9 cellular contexts compared by ENCODE assay signal in genomic region chr22:46561435-46561905, GRCh38. TPM values are rescaled to one million over a fixed set of nuclear protein-coding genes. Genes with fewer than 3 reads are reported as not detected.
DNase-seq lines count a peak whose midpoint lies in the region; ATAC-seq, FAIRE-seq and TF ChIP-seq lines count a peak whose summit lies in the region.
"Had no signal": no experiment of that assay in that cellular context is flagged by ENCODE, and none has a peak within 500 bp of the region (broad histone marks: within the 10 kb centered on the region; RNA-seq: fewer than 3 reads in every experiment).

No MANE protein-coding gene starts in this region.

- peak overlapping the region; percentile 45 for H3K4me2 ChIP-seq in HepG2 (ENCODE audit: low read depth, low read length)

- no peaks in the 10 kb centered on the region for H3K27me3 ChIP-seq in HepG2 (ENCODE audit: control insufficient read depth in 1 of 2, insufficient read depth in 2 of 2, low read length in 2 of 2)
- H3K27me3 ChIP-seq in CD4-positive, alpha-beta T cell (ENCODE audit: control insufficient read depth, insufficient read depth, low read length): no peaks in the 10 kb centered on the region

- intact Hi-C loops in HepG2 (cut with micrococcal nuclease; ENCODE audit: unreplicated experiment): loop anchor here (5.0 kb wide), 1 partner anchor 76 kb away; no protein-coding TSS in a partner anchor
- intact Hi-C loops in CD4-positive, alpha-beta T cell (cut with DNase I, micrococcal nuclease): loop anchor here in 1 of 2 experiments (5.0 kb wide), 1 partner anchor 126 kb away; no protein-coding TSS in a partner anchor

- H3K79me2 ChIP-seq in HepG2 (ENCODE audit: insufficient read depth, low read length): no peaks in the 10 kb centered on the region

- 25% methylated on average over 3 of the region's 5 CpGs for WGBS in HepG2 (ENCODE audit: low lambda C conversion rate)

- TF ChIP-seq RAD21 in HepG2 (CRISPR knock-in tag; IDR thresholded peaks at IDR 0.05): no peak

- H3K4me1 Mint-ChIP-seq in CD4-positive, alpha-beta T cell (ENCODE audit: low read depth): peaks cover 9% of the 10 kb centered on the region

- FAIRE-seq in HTR-8/SVneo (lab: Jason Lieb, UNC): peak; percentile 16
- peak; percentile 40 for FAIRE-seq in HepG2 (lab: Jason Lieb, UNC)

- no peaks in the 10 kb centered on the region for H3K9me3 ChIP-seq in HepG2 (ENCODE audit: low read length)
- no peaks in the 10 kb centered on the region for H3K9me3 ChIP-seq in CD4-positive, alpha-beta T cell (ENCODE audit: control insufficient read depth, low read length)

- no peak overlapping the region for H3K9ac ChIP-seq in HepG2 (ENCODE audit: insufficient read depth, low read depth, low read length)

- POLR2A ChIA-PET in HepG2 (lab: Yijun Ruan, JAX): interaction anchor here (0.6 to 1.6 kb wide), 6 partner anchors 14 to 245 kb away, joined by 3 to 11 read pairs (median 3); no protein-coding TSS in a partner anchor
- POLR2A ChIA-PET in CD4-positive, alpha-beta T cell (lab: Charles Lee): no interaction called here

- CTCF ChIA-PET in HepG2 (lab: Yijun Ruan, JAX; ENCODE audit: low intra/inter-chr PET ratio, low total read pairs): no interaction called here
- CTCF ChIA-PET in CD4-positive, alpha-beta T cell (lab: Charles Lee): no interaction called here

- no peak overlapping the region for H3K27ac Mint-ChIP-seq in CD4-positive, alpha-beta T cell
- H3K27ac Mint-ChIP-seq: activated naive CD4-positive, alpha-beta T cell treated with anti-CD3 and anti-CD28 coated beads, Interleukin-2, amount 50 U/mL, for 24 hours had no signal

- H3K4me1 ChIP-seq in HepG2 (ENCODE audit: insufficient read depth, low read length): peaks cover 27% of the 10 kb centered on the region

- no TSS peak for BruUV-seq in HepG2 (replicated peaks; lab: Mats Ljungman, UMichigan)

- H3K9me3 Mint-ChIP-seq in CD4-positive, alpha-beta T cell: peaks cover 3% of the 10 kb centered on the region
- H3K9me3 Mint-ChIP-seq: activated naive CD4-positive, alpha-beta T cell treated with anti-CD3 and anti-CD28 coated beads, Interleukin-2, amount 50 U/mL, for 24 hours had no signal

- TF ChIP-seq EP300 in HepG2 (IDR thresholded peaks at IDR 0.05; ENCODE audit: low read depth in 2 of 2, low read length in 2 of 2): no peak
- TF ChIP-seq EP300 in HepG2 (CRISPR knock-in tag; IDR thresholded peaks at IDR 0.05; ENCODE audit: borderline replicate concordance): no peak

- no peak for TF ChIP-seq CTCF in HepG2 (CRISPR knock-in tag; IDR thresholded peaks at IDR 0.05)
- TF ChIP-seq CTCF in CD4-positive, alpha-beta T cell (IDR thresholded peaks at IDR 0.05): no peak

- no peak overlapping the region for H2AFZ ChIP-seq in HepG2 (ENCODE audit: low read length)

- H3K27me3 Mint-ChIP-seq in CD4-positive, alpha-beta T cell: no peaks in the 10 kb centered on the region
- H3K27me3 Mint-ChIP-seq: activated naive CD4-positive, alpha-beta T cell treated with anti-CD3 and anti-CD28 coated beads, Interleukin-2, amount 50 U/mL, for 24 hours had no signal

- H3K36me3 ChIP-seq in HepG2 (replicated peaks in 1 of 2; ENCODE audit: control insufficient read depth in 1 of 2, insufficient read depth in 2 of 2, low read length in 2 of 2): no peaks in the 10 kb centered on the region

- in situ Hi-C loops in HepG2 (cut with HindIII; ENCODE audit: extremely low pct_ligation_motif_present, low pct_unique_long_range_greater_than_20kb): loop anchor here (25.0 kb wide), 1 partner anchor 101 kb away; no protein-coding TSS in a partner anchor

- TF ChIP-seq POLR2A in HepG2 (IDR thresholded peaks at IDR 0.05; ENCODE audit: insufficient read depth in 1 of 2, low read depth in 2 of 2, low read length in 2 of 2): peak; percentile 32 to 36; a peak in 2 of 4 replicates

- ATAC-seq in HepG2 (peak; percentile 25), HG02840 (IDR thresholded peaks at IDR 0.05; ENCODE audit: low FRiP score, unreplicated experiment) (no peak)
- no peak for ATAC-seq in CD4-positive, alpha-beta T cell (ENCODE audit: poor library complexity)

- peak; percentile 3 for DNase-seq in NCI-H1105 (lab: John Stamatoyannopoulos, UW)
- DNase-seq in NCI-H1105 treated with DMSO at 0.1 percent for 48 hours (lab: John Stamatoyannopoulos, UW): no peak
- DNase-seq in HTR-8/SVneo (ENCODE audit: insufficient read length, low spot score): no peak
- DNase-seq in SW480 (ENCODE audit: low spot score): peak; percentile 71
- DNase-seq in HepG2 (ENCODE audit: low spot score): peak; percentile 76
- DNase-seq in CD4-positive, alpha-beta T cell: no peak
- no peak for DNase-seq in putamen (ENCODE audit: low spot score)

- no peak overlapping the region for H3K27ac ChIP-seq in HepG2 (ENCODE audit: extremely low read length, insufficient read depth, low read length)
- no peak overlapping the region for H3K27ac ChIP-seq in CD4-positive, alpha-beta T cell (ENCODE audit: low read depth, low read length)

- peak overlapping the region in 2 of 3 experiments; percentile 29 to 55; a peak in 4 of 6 replicates for H3K4me3 ChIP-seq in HepG2 (replicated peaks in 1 of 3; ENCODE audit: insufficient read depth in 1 of 3, low read depth in 2 of 3, low read length in 3 of 3)

- H3K36me3 Mint-ChIP-seq in CD4-positive, alpha-beta T cell (ENCODE audit: low read depth): no peaks in the 10 kb centered on the region

- H3K4me3 Mint-ChIP-seq in CD4-positive, alpha-beta T cell: no peak overlapping the region
- H3K4me3 Mint-ChIP-seq: activated naive CD4-positive, alpha-beta T cell treated with anti-CD3 and anti-CD28 coated beads, Interleukin-2, amount 50 U/mL, for 24 hours had no signal

- H4K20me1 ChIP-seq in HepG2 (ENCODE audit: insufficient read depth, low read length): no peaks in the 10 kb centered on the region

TF ChIP-seq in HepG2, 621 proteins besides CTCF, POLR2A, EP300 and RAD21 (continues in another document):
- TF ChIP-seq ZNF605 (CRISPR knock-in tag; IDR thresholded peaks at IDR 0.05) (no peak), RAD51 (IDR thresholded peaks at IDR 0.05; ENCODE audit: borderline replicate concordance) (peak; percentile 97), LCORL (IDR thresholded peaks at IDR 0.05) (peak; percentile 71), LCORL (CRISPR knock-in tag; IDR thresholded peaks at IDR 0.05) (no peak), ZNF24 (IDR thresholded peaks at IDR 0.05) (no peak)

RNA-seq across cellular contexts. Expression of gene CELSR1, which starts 24.1 kb away (rescaled TPM):
- 1.5 and 1.8 TPM in 2 replicates for total RNA-seq in HepG2 (2016; rRNA removed; fragmentation: Illumina TruSeq; extraction: Trizol)
- total RNA-seq in HepG2 (2016; cell fraction: cytosol; rRNA removed; fragmentation: Illumina TruSeq; extraction: Trizol; ENCODE audit: low read depth): 0.53 and 0.71 TPM in 2 replicates
- 1.1 and 1.6 TPM in 2 replicates for total RNA-seq in HepG2 (2016; cell fraction: insoluble cytoplasmic fraction; rRNA removed; fragmentation: Illumina TruSeq; extraction: Trizol)
- 0.62 and 0.71 TPM in 2 replicates for total RNA-seq in HepG2 (2016; cell fraction: membrane; rRNA removed; fragmentation: Illumina TruSeq; extraction: Trizol)
- total RNA-seq in HepG2 (2016; cell fraction: nucleus; rRNA removed; fragmentation: Illumina TruSeq; extraction: Trizol): 2.1 and 2.2 TPM in 2 replicates
- 0.78 and 0.84 TPM in 2 replicates for polyA plus RNA-seq in HepG2 (2011; rRNA removed)
- polyA plus RNA-seq in HepG2 (2011; cell fraction: cytosol; rRNA removed): 0.49 and 0.62 TPM in 2 replicates
- 2.1 and 3.6 TPM in 2 replicates for polyA plus RNA-seq in HepG2 (2011; cell fraction: nucleus; rRNA removed)
- 0.75 and 0.95 TPM in 2 replicates for polyA plus RNA-seq in HepG2 (2012)
- 0.17 and 0.26 TPM in 2 replicates for polyA plus RNA-seq in HepG2 (2016; cell fraction: cytosol; fragmentation: Illumina TruSeq; extraction: Trizol; ENCODE audit: low read depth)
- 0.76 and 1.3 TPM in 2 replicates for polyA plus RNA-seq in HepG2 (2016; cell fraction: insoluble cytoplasmic fraction; fragmentation: Illumina TruSeq; extraction: Trizol; ENCODE audit: low read depth)
- 0.38 and 0.70 TPM in 2 replicates for polyA plus RNA-seq in HepG2 (2016; cell fraction: membrane; fragmentation: Illumina TruSeq; extraction: Trizol; ENCODE audit: low read depth)
- 4.1 and 5.1 TPM in 2 replicates for polyA plus RNA-seq in HepG2 (2016; cell fraction: nucleus; fragmentation: Illumina TruSeq; extraction: Trizol; ENCODE audit: insufficient read depth, low read depth)
- polyA minus RNA-seq in HepG2 (2011; rRNA and poly(A)+ RNA removed; ENCODE audit: low replicate concordance): 4.5 and 19.4 TPM in 2 replicates
- 0.30 and 1.1 TPM in 2 replicates for polyA minus RNA-seq in HepG2 (2011; cell fraction: cytosol; rRNA and poly(A)+ RNA removed)
- 2.0 and 3.5 TPM in 2 replicates for polyA minus RNA-seq in HepG2 (2011; cell fraction: nucleus; rRNA and poly(A)+ RNA removed)
- 1 to 10 TPM; 1.0 to 1.1 TPM for total RNA-seq in CD4-positive, alpha-beta T cell

RNA-seq across cellular contexts. Expression of gene GRAMD4, which starts 58.7 kb away (rescaled TPM):
- 12.9 and 15.7 TPM in 2 replicates for total RNA-seq in HepG2 (2016; rRNA removed; fragmentation: Illumina TruSeq; extraction: Trizol)
- total RNA-seq in HepG2 (2016; cell fraction: cytosol; rRNA removed; fragmentation: Illumina TruSeq; extraction: Trizol; ENCODE audit: low read depth): 14.1 and 16.3 TPM in 2 replicates
- 6.4 and 16.5 TPM in 2 replicates for total RNA-seq in HepG2 (2016; cell fraction: insoluble cytoplasmic fraction; rRNA removed; fragmentation: Illumina TruSeq; extraction: Trizol)
- 12.4 and 12.8 TPM in 2 replicates for total RNA-seq in HepG2 (2016; cell fraction: membrane; rRNA removed; fragmentation: Illumina TruSeq; extraction: Trizol)
- 23.1 and 33.6 TPM in 2 replicates for total RNA-seq in HepG2 (2016; cell fraction: nucleus; rRNA removed; fragmentation: Illumina TruSeq; extraction: Trizol)
- polyA plus RNA-seq in HepG2 (2011; rRNA removed): 15.2 and 16.8 TPM in 2 replicates
- polyA plus RNA-seq in HepG2 (2011; cell fraction: cytosol; rRNA removed): 9.6 and 13.3 TPM in 2 replicates
- polyA plus RNA-seq in HepG2 (2011; cell fraction: nucleus; rRNA removed): 31.6 and 32.7 TPM in 2 replicates
- polyA plus RNA-seq in HepG2 (2012): 11.1 and 12.7 TPM in 2 replicates
- 2.2 and 2.8 TPM in 2 replicates for polyA plus RNA-seq in HepG2 (2016; cell fraction: cytosol; fragmentation: Illumina TruSeq; extraction: Trizol; ENCODE audit: low read depth)
- 5.3 and 6.3 TPM in 2 replicates for polyA plus RNA-seq in HepG2 (2016; cell fraction: insoluble cytoplasmic fraction; fragmentation: Illumina TruSeq; extraction: Trizol; ENCODE audit: low read depth)
- 4.4 and 6.1 TPM in 2 replicates for polyA plus RNA-seq in HepG2 (2016; cell fraction: membrane; fragmentation: Illumina TruSeq; extraction: Trizol; ENCODE audit: low read depth)
- 20.4 and 22.4 TPM in 2 replicates for polyA plus RNA-seq in HepG2 (2016; cell fraction: nucleus; fragmentation: Illumina TruSeq; extraction: Trizol; ENCODE audit: insufficient read depth, low read depth)
- 27.9 and 38.7 TPM in 2 replicates for polyA minus RNA-seq in HepG2 (2011; rRNA and poly(A)+ RNA removed; ENCODE audit: low replicate concordance)
- 10.0 and 13.9 TPM in 2 replicates for polyA minus RNA-seq in HepG2 (2011; cell fraction: cytosol; rRNA and poly(A)+ RNA removed)
- 18.5 and 30.2 TPM in 2 replicates for polyA minus RNA-seq in HepG2 (2011; cell fraction: nucleus; rRNA and poly(A)+ RNA removed)
- 10 to 100 TPM; 13.9 to 15.6 TPM for total RNA-seq in CD4-positive, alpha-beta T cell

Comparison
In these comparisons a context has a peak if more than half of its experiments do, and no peak if none do; other contexts are left out.
1. DNase-seq: peak in NCI-H1105 (single experiment), SW480 (single experiment) and HepG2 (single experiment); none in NCI-H1105 treated with DMSO at 0.1 percent for 48 hours (single experiment), HTR-8/SVneo (single experiment), CD4-positive, alpha-beta T cell (0 of 10) and putamen (single experiment).